In genomic region chr2:49903471-49903870, GRCh38 we compare ENCODE assay signal across 1 cellular context.
TF ChIP-seq lines count a peak whose summit lies in the region.

No MANE protein-coding gene starts in this region.

TF ChIP-seq in H1, 55 proteins besides CTCF, POLR2A, EP300 and RAD21 (continued from another document):
- no peak for TF ChIP-seq ZNF274 (IDR thresholded peaks at IDR 0.05; ENCODE audit: borderline replicate concordance, extremely low read depth, low read length)
- no peak for TF ChIP-seq SRF (IDR thresholded peaks at IDR 0.05; ENCODE audit: low read depth, low read length)
- TF ChIP-seq BRCA1 (IDR thresholded peaks at IDR 0.05; ENCODE audit: low read depth, low read length) = no peak
- no peak for TF ChIP-seq JUND (IDR thresholded peaks at IDR 0.05; ENCODE audit: low read length)
